34 cellular contexts compared by ENCODE assay signal in genomic region chr11:103890654-103891053, GRCh38.
"Had no signal": no experiment of that assay in that cellular context is flagged by ENCODE, and none has a peak within 500 bp of the region (broad histone marks: within the 10 kb centered on the region; RNA-seq: fewer than 3 reads in every experiment).

No MANE protein-coding gene starts in this region.

- DNase-seq: Kasumi-1, MG63, MM.1S, MV-4-11, NCI-H1048, NCI-H1092, NCI-H1092 treated with DMSO at 0.1 percent for 48 hours, NCI-H1105, NCI-H1105 treated with DMSO at 0.1 percent for 48 hours, NCI-H1417, NCI-H1417 treated with DMSO at 0.1 percent for 48 hours, NCI-H1436, NCI-H1436 treated with DMSO at 0.1 percent for 48 hours, NCI-H146, NCI-H1694, NCI-H1694 treated with DMSO at 0.1 percent for 48 hours, NCI-H187, NCI-H187 treated with DMSO at 0.1 percent for 48 hours, NCI-H1930, NCI-H2029, NCI-H2029 treated with DMSO at 0.1 percent for 48 hours, NCI-H2081, NCI-H2081 treated with DMSO at 0.1 percent for 48 hours, NCI-H2107, NCI-H2171, NCI-H2171 treated with DMSO at 0.1 percent for 48 hours, NCI-H2227 treated with DMSO at 0.1 percent for 48 hours, NCI-H226, NCI-H345, NCI-H446, NCI-H446 treated with DMSO at 0.1 percent for 48 hours, NCI-H510A, NCI-H510A treated with DMSO at 0.1 percent for 48 hours had no signal

- H3K27ac ChIP-seq: KMS-11 had no signal

- H3K4me3 ChIP-seq: MG63 had no signal

- H3K9ac ChIP-seq: KMS-11 had no signal

- H3K27me3 ChIP-seq: MG63 had no signal

- H3K36me3 ChIP-seq: MG63 had no signal

- H3K9me3 ChIP-seq: MG63 had no signal

- H3K4me2 ChIP-seq: KMS-11 had no signal
